ENCODE assay signal across 8 cellular contexts in genomic region chr9:33289936-33290246, GRCh38. TPM values are rescaled to one million over a fixed set of nuclear protein-coding genes. Genes with fewer than 3 reads are reported as not detected.
DNase-seq lines count a peak whose midpoint lies in the region; ATAC-seq, FAIRE-seq and TF ChIP-seq lines count a peak whose summit lies in the region.

No MANE protein-coding gene starts in this region.

- H3K36me3 Mint-ChIP-seq in effector memory CD8-positive, alpha-beta T cell (ENCODE audit: insufficient read depth), result peaks cover 40% of the 10 kb centered on the region

- no peaks in the 10 kb centered on the region for H3K9me2 ChIP-seq in neural cell (ENCODE audit: insufficient read depth, low read length)

- DNase-seq in GM12891 (ENCODE audit: insufficient read length, low spot score) (no peak), LNCaP clone FGC (ENCODE audit: low read depth) (no peak), CD1c-positive myeloid dendritic cell (ENCODE audit: extremely low spot score) (no peak)
- no peak for DNase-seq in effector memory CD8-positive, alpha-beta T cell
- no peak for DNase-seq in activated CD4-positive, CD25-positive, alpha-beta regulatory T cell (lab: John Stamatoyannopoulos, UW)
- no peak for DNase-seq in activated effector memory CD4-positive, alpha-beta T cell treated with anti-CD3 and anti-CD28 coated beads, Interleukin-2, amount 50 U/mL, for 16 hours

- TF ChIP-seq RAD21 in neural cell (conservative IDR thresholded peaks at IDR 0.05), result no peak

- H3K4me2 ChIP-seq in neural cell (ENCODE audit: low read length), result peak overlapping the region; percentile 70

- no peaks in the 10 kb centered on the region for H3K9me3 Mint-ChIP-seq in effector memory CD8-positive, alpha-beta T cell

- no peaks in the 10 kb centered on the region for H3K36me3 ChIP-seq in neural cell (ENCODE audit: insufficient read depth, low read length)

- H4K20me1 ChIP-seq in neural cell (ENCODE audit: insufficient read depth), result no peaks in the 10 kb centered on the region

- no peak for FAIRE-seq in GM12891 (lab: Jason Lieb, UNC)

- peak overlapping the region; percentile 98 to 99 for H3K27ac Mint-ChIP-seq in effector memory CD8-positive, alpha-beta T cell

- peak overlapping the region; percentile 82 to 86 for H3K4me3 Mint-ChIP-seq in effector memory CD8-positive, alpha-beta T cell

- peak overlapping the region; percentile 98 for H3K9ac ChIP-seq in neural cell (ENCODE audit: low read length)

- H3K27ac ChIP-seq in neural cell (ENCODE audit: low read length), result peak overlapping the region; percentile 100

- no peaks in the 10 kb centered on the region for H3K27me3 Mint-ChIP-seq in effector memory CD8-positive, alpha-beta T cell

- H3K27me3 ChIP-seq in neural cell (ENCODE audit: insufficient read depth, low read depth, low read length), result no peaks in the 10 kb centered on the region

- H3K9me3 ChIP-seq in neural cell (ENCODE audit: low read length), result no peaks in the 10 kb centered on the region

- TF ChIP-seq POLR2A in GM12891 (IDR thresholded peaks at IDR 0.05; ENCODE audit: low read depth, low read length), result no peak; the same call in 1 of the 2 replicates

- peaks cover 29% of the 10 kb centered on the region for H3K79me2 ChIP-seq in neural cell (replicated peaks; ENCODE audit: insufficient read depth, low read length)

- TF ChIP-seq CTCF in LNCaP clone FGC (IDR thresholded peaks at IDR 0.05; ENCODE audit: control insufficient read depth, extremely low read depth, insufficient read depth) (no peak), neural cell (IDR thresholded peaks at IDR 0.05; ENCODE audit: poor library complexity, severe bottlenecking) (no peak)

- ATAC-seq in effector memory CD8-positive, alpha-beta T cell (replicated peaks), result no peak
- ATAC-seq in GM18858 (IDR thresholded peaks at IDR 0.05; ENCODE audit: unreplicated experiment), result no peak

- no peak for TF ChIP-seq EP300 in neural cell (conservative IDR thresholded peaks at IDR 0.05; ENCODE audit: poor library complexity, severe bottlenecking)

- peak overlapping the region; percentile 95 for H3K4me3 ChIP-seq in LNCaP clone FGC (ENCODE audit: low read depth, low read length)
- H3K4me3 ChIP-seq in neural cell (ENCODE audit: low read length), result peak overlapping the region; percentile 77

- H3K4me1 Mint-ChIP-seq in effector memory CD8-positive, alpha-beta T cell (ENCODE audit: low read depth in 2 of 2), result peaks cover 35 to 38% of the 10 kb centered on the region in 2 donors

- H2AFZ ChIP-seq in neural cell (ENCODE audit: low read depth, low read length), result peak overlapping the region; percentile 88

- H3F3A ChIP-seq in neural cell (ENCODE audit: insufficient read depth, low read length, poor library complexity, severe bottlenecking), result no peaks in the 10 kb centered on the region

TF ChIP-seq in GM12891, 5 proteins besides CTCF, POLR2A, EP300 and RAD21:
- TF ChIP-seq TAF1 (IDR thresholded peaks at IDR 0.05; ENCODE audit: low read depth, low read length), result peak; percentile 70; the same call in 1 of the 2 replicates
- no peak for TF ChIP-seq POLR2AphosphoS5 (IDR thresholded peaks at IDR 0.05; ENCODE audit: low read depth, low read length)

TF ChIP-seq in neural cell, 6 proteins besides CTCF, POLR2A, EP300 and RAD21:
- no peak for TF ChIP-seq SMC3 (conservative IDR thresholded peaks at IDR 0.05; ENCODE audit: poor library complexity)
TF ChIP-seq in neural cell: peak in this region for 0.

RNA-seq across cellular contexts. Expression of gene NFX1, which starts 0.4 kb away (rescaled TPM):
- 21.6 TPM for polyA plus RNA-seq in GM12891 (2012; ENCODE audit: low read depth, missing spikeins)
- polyA plus RNA-seq in neural cell, result 14.3 and 14.7 TPM in 2 replicates
- 30.7 and 41.8 TPM in 2 replicates for polyA minus RNA-seq in neural cell

RNA-seq across cellular contexts. Expression of gene CHMP5, which starts 25.0 kb away (rescaled TPM):
- 67.3 TPM for polyA plus RNA-seq in GM12891 (2012; ENCODE audit: low read depth, missing spikeins)
- polyA plus RNA-seq in neural cell, result 261 and 286 TPM in 2 replicates
- polyA minus RNA-seq in neural cell, result 108 and 127 TPM in 2 replicates

RNA-seq across cellular contexts. Expression of gene BAG1, which starts 25.4 kb away (rescaled TPM):
- polyA plus RNA-seq in GM12891 (2012; ENCODE audit: low read depth, missing spikeins), result 51.4 TPM
- 90.4 and 94.9 TPM in 2 replicates for polyA plus RNA-seq in neural cell
- 49.7 and 62.3 TPM in 2 replicates for polyA minus RNA-seq in neural cell

RNA-seq across cellular contexts. Expression of gene SPINK4, which starts 49.9 kb away (rescaled TPM):
- polyA plus RNA-seq in GM12891 (2012; ENCODE audit: low read depth, missing spikeins), result not detected
- polyA plus RNA-seq in neural cell, result not detected in 2 replicates
- polyA minus RNA-seq in neural cell, result not detected in 2 replicates
